ENCODE assay signal across 1 cellular context in genomic region chr1:61447339-61448016, GRCh38.
TF ChIP-seq lines count a peak whose summit lies in the region.

No MANE protein-coding gene starts in this region.

TF ChIP-seq in GM23338, 12 proteins besides CTCF, POLR2A, EP300 and RAD21 (continued from another document):
- TF ChIP-seq REST (IDR thresholded peaks at IDR 0.05; ENCODE audit: unreplicated experiment) (no peak), EZH2phosphoT487 (IDR thresholded peaks at IDR 0.05; ENCODE audit: unreplicated experiment) (no peak), CREB1 (CRISPR knock-in tag; IDR thresholded peaks at IDR 0.05; ENCODE audit: low read depth) (no peak), JUNB (IDR thresholded peaks at IDR 0.05; ENCODE audit: unreplicated experiment) (no peak), EZH2 (IDR thresholded peaks at IDR 0.05; ENCODE audit: low read depth, unreplicated experiment) (no peak), POLR2AphosphoS5 (IDR thresholded peaks at IDR 0.05; ENCODE audit: low read depth) (no peak), STAT1 (IDR thresholded peaks at IDR 0.05; ENCODE audit: unreplicated experiment) (no peak), ZNF331 (CRISPR knock-in tag; IDR thresholded peaks at IDR 0.05; ENCODE audit: low read depth) (no peak), ZNF114 (CRISPR knock-in tag; IDR thresholded peaks at IDR 0.05) (no peak), ETS1 (IDR thresholded peaks at IDR 0.05) (no peak), NANOG (IDR thresholded peaks at IDR 0.05; ENCODE audit: borderline replicate concordance) (no peak)
